Comparison of ENCODE assay signal across 9 cellular contexts in the genomic region with DNA sequence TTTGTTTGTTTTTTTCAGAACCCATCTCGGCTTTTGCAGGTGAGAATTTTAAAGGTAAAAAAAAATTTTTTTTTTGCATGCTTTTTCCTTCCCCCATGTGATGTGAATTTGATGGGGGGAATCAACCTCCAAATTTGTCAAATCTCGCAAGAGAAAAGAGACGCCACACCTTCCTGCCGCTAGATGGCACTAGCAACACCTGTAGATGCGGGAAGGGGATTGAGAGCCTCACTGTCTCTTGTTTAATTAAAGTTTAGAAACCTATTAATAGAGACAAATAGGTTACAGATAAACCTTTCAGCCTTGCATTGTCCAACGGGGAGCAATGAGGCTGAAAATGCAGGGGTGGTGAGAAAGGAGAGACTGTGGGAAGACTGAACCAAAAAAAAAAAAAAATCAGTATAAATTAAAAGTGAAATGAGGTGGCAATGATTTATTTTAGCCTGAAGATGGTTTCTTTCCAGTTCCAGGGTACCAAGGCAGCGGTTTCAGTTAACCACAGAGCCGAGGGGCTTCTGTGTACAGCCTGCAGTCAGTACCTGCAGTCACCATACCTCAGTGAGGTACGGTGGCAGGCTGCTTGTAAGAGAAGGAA.
A peak's percentile ranks its signal among the peaks of the same experiment; 100 is the strongest.
DNase-seq lines count a peak whose midpoint lies in the region; ATAC-seq, FAIRE-seq and TF ChIP-seq lines count a peak whose summit lies in the region.
"Had no signal": no experiment of that assay in that cellular context is flagged by ENCODE, and none has a peak within 500 bp of the region (broad histone marks: within the 10 kb centered on the region; RNA-seq: fewer than 3 reads in every experiment).

No MANE protein-coding gene starts in this region.

- POLR2A ChIA-PET in PC-3 (lab: Charles Lee; ENCODE audit: unreplicated experiment): no interaction called here

- H3K36me3 Mint-ChIP-seq in activated T-helper 2 cell treated with anti-CD3 and anti-CD28 coated beads, Interferon-gamma antibody, Interleukin-2, Interleukin-4, amounts not matched to agents 10 μg/mL and 5 μg/mL and 100 μg/mL, durations not matched to agents 14 hours and 24 hours and 36 hours (ENCODE audit: low read depth): peaks cover 42% of the 10 kb centered on the region

- peaks cover 18% of the 10 kb centered on the region for H3K4me1 ChIP-seq in PC-3 (ENCODE audit: insufficient read depth, low read length)

- peaks cover 12% of the 10 kb centered on the region for H3K4me1 Mint-ChIP-seq in activated T-helper 2 cell treated with anti-CD3 and anti-CD28 coated beads, Interferon-gamma antibody, Interleukin-2, Interleukin-4, amounts not matched to agents 10 μg/mL and 5 μg/mL and 100 μg/mL, durations not matched to agents 14 hours and 24 hours and 36 hours (ENCODE audit: low read depth)

- ATAC-seq in HG03442 (IDR thresholded peaks at IDR 0.05; ENCODE audit: unreplicated experiment) (peak; percentile 42), PC-3 (no peak), GM21423 (IDR thresholded peaks at IDR 0.05; ENCODE audit: unreplicated experiment) (no peak)

- H3K27me3 Mint-ChIP-seq in activated T-helper 2 cell treated with anti-CD3 and anti-CD28 coated beads, Interferon-gamma antibody, Interleukin-2, Interleukin-4, amounts not matched to agents 10 μg/mL and 5 μg/mL and 100 μg/mL, durations not matched to agents 14 hours and 24 hours and 36 hours (ENCODE audit: low read depth): peaks cover 5% of the 10 kb centered on the region

- peak; percentile 14 for DNase-seq in NCI-H2107 treated with DMSO at 0.1 percent for 48 hours (lab: John Stamatoyannopoulos, UW; ENCODE audit: unreplicated experiment)
- DNase-seq in NCI-H2107 (lab: John Stamatoyannopoulos, UW): no peak
- DNase-seq in PC-3: peak; percentile 73
- DNase-seq in activated T-helper 2 cell treated with anti-CD3 and anti-CD28 coated beads, Interferon-gamma antibody, Interleukin-2, Interleukin-4, amounts not matched to agents 10 μg/mL and 5 μg/mL and 100 μg/mL, durations not matched to agents 14 hours and 24 hours and 36 hours (ENCODE audit: low spot score): peak; percentile 22
- DNase-seq in frontal cortex (ENCODE audit: low spot score in 2 of 2): peak; percentile 21 to 39
- DNase-seq in pons (ENCODE audit: low spot score): peak; percentile 60

- no peaks in the 10 kb centered on the region for H3K9me3 ChIP-seq in PC-3 (ENCODE audit: low read length)
- H3K9me3 ChIP-seq: BLaER1 treated with 17β-estradiol and CSF1 and Interleukin-3, amounts not matched to agents 10 nM and 100 nM had no signal

- H4K20me1 ChIP-seq in PC-3 (ENCODE audit: low read length): no peaks in the 10 kb centered on the region

- H3K9me2 ChIP-seq in PC-3 (replicated peaks; ENCODE audit: low read length): no peaks in the 10 kb centered on the region

- H3K36me3 ChIP-seq in PC-3 (ENCODE audit: low read depth, low read length): no peaks in the 10 kb centered on the region

- peak; percentile 93 for TF ChIP-seq CTCF in PC-3 (conservative IDR thresholded peaks at IDR 0.05; ENCODE audit: low read depth, low read length)

- CTCF ChIA-PET in PC-3 (lab: Charles Lee): no interaction called here

- intact Hi-C loops in PC-3 (cut with micrococcal nuclease): loop anchor here (1.0 to 5.0 kb wide), 6 partner anchors 18 to 180 kb away; a partner anchor contains a TSS
- intact Hi-C loops in activated T-helper 2 cell treated with anti-CD3 and anti-CD28 coated beads, Interferon-gamma antibody, Interleukin-2, Interleukin-4, amounts not matched to agents 10 μg/mL and 5 μg/mL and 100 μg/mL, durations not matched to agents 14 hours and 24 hours and 36 hours (cut with micrococcal nuclease): loop anchor here (5.0 kb wide), 1 partner anchor 85 kb away; a partner anchor contains a TSS

- H3K27ac ChIP-seq in PC-3 (ENCODE audit: low read length): no peak overlapping the region
- H3K27ac ChIP-seq: BLaER1 treated with 17β-estradiol and CSF1 and Interleukin-3, amounts not matched to agents 10 nM and 100 nM had no signal

- no peak overlapping the region for H3K4me2 ChIP-seq in PC-3 (ENCODE audit: low read length)
- H3K4me2 ChIP-seq: BLaER1 treated with 17β-estradiol and CSF1 and Interleukin-3, amounts not matched to agents 10 nM and 100 nM had no signal

- no peaks in the 10 kb centered on the region for H3K9me3 Mint-ChIP-seq in activated T-helper 2 cell treated with anti-CD3 and anti-CD28 coated beads, Interferon-gamma antibody, Interleukin-2, Interleukin-4, amounts not matched to agents 10 μg/mL and 5 μg/mL and 100 μg/mL, durations not matched to agents 14 hours and 24 hours and 36 hours

- no peak overlapping the region for H3K27ac Mint-ChIP-seq in activated T-helper 2 cell treated with anti-CD3 and anti-CD28 coated beads, Interferon-gamma antibody, Interleukin-2, Interleukin-4, amounts not matched to agents 10 μg/mL and 5 μg/mL and 100 μg/mL, durations not matched to agents 14 hours and 24 hours and 36 hours

- H3K4me3 Mint-ChIP-seq in activated T-helper 2 cell treated with anti-CD3 and anti-CD28 coated beads, Interferon-gamma antibody, Interleukin-2, Interleukin-4, amounts not matched to agents 10 μg/mL and 5 μg/mL and 100 μg/mL, durations not matched to agents 14 hours and 24 hours and 36 hours (ENCODE audit: low read depth): no peak overlapping the region

- H3K4me3 ChIP-seq in PC-3 (ENCODE audit: low read length): no peak overlapping the region
- H3K4me3 ChIP-seq: BLaER1 treated with 17β-estradiol and CSF1 and Interleukin-3, amounts not matched to agents 10 nM and 100 nM had no signal

- FAIRE-seq in frontal cortex (lab: Jason Lieb, UNC): no peak

- BruUV-seq in PC-3 (replicated peaks; lab: Mats Ljungman, UMichigan): no TSS peak

- H3K27me3 ChIP-seq in PC-3 (ENCODE audit: low read length): no peaks in the 10 kb centered on the region
- H3K27me3 ChIP-seq: BLaER1 treated with 17β-estradiol and CSF1 and Interleukin-3, amounts not matched to agents 10 nM and 100 nM had no signal

- H3K79me2 ChIP-seq in PC-3 (ENCODE audit: low read length): no peaks in the 10 kb centered on the region

- H3F3A ChIP-seq in PC-3 (ENCODE audit: low read length, unreplicated experiment): peaks cover 4% of the 10 kb centered on the region

- H2AFZ ChIP-seq in PC-3 (ENCODE audit: low read length): no peak overlapping the region

- no peak overlapping the region for H3K9ac ChIP-seq in PC-3 (ENCODE audit: low read length)
- H3K9ac ChIP-seq: BLaER1 treated with 17β-estradiol and CSF1 and Interleukin-3, amounts not matched to agents 10 nM and 100 nM had no signal
